Comparison of ENCODE assay signal across 8 cellular contexts in genomic region chr2:25276569-25277465, GRCh38.
DNase-seq lines count a peak whose midpoint lies in the region; ATAC-seq lines count a peak whose summit lies in the region.

No MANE protein-coding gene starts in this region.

- no peaks in the 10 kb centered on the region for H3K9me3 Mint-ChIP-seq in CD4-positive, CD25-positive, alpha-beta regulatory T cell
- H3K9me3 Mint-ChIP-seq in effector memory CD8-positive, alpha-beta T cell: no peaks in the 10 kb centered on the region

- H3K36me3 ChIP-seq in CD4-positive, CD25-positive, alpha-beta regulatory T cell (ENCODE audit: control insufficient read depth, insufficient read depth, low read length): peaks cover 9% of the 10 kb centered on the region

- peaks cover 4% of the 10 kb centered on the region for H3K27me3 Mint-ChIP-seq in CD4-positive, CD25-positive, alpha-beta regulatory T cell
- H3K27me3 Mint-ChIP-seq in effector memory CD8-positive, alpha-beta T cell: no peaks in the 10 kb centered on the region

- DNase-seq in CD4-positive, CD25-positive, alpha-beta regulatory T cell: peak; percentile 67 to 84 (median 75)
- DNase-seq in activated CD8-positive, alpha-beta memory T cell treated with anti-CD3 and anti-CD28 coated beads for 4 hours (ENCODE audit: low read depth in 2 of 2): peak; percentile 56 to 61
- peak; percentile 71 to 77 (median 74) for DNase-seq in effector memory CD8-positive, alpha-beta T cell
- peak; percentile 66 for DNase-seq in mucosa of gallbladder (ENCODE audit: low spot score)
- peak; percentile 49 to 57 for DNase-seq in stimulated activated CD8-positive, alpha-beta memory T cell treated with anti-CD3 and anti-CD28 coated beads, Interleukin-7, amount 100 ng/mL, for 1 hour (ENCODE audit: low read depth in 2 of 2)
- no peak for DNase-seq in DMS 273 treated with DMSO at 0.1 percent for 48 hours (lab: John Stamatoyannopoulos, UW)

- H3K27ac Mint-ChIP-seq in CD4-positive, CD25-positive, alpha-beta regulatory T cell: peak overlapping the region; percentile 96 to 98 (median 96)
- peak overlapping the region; percentile 93 to 96 for H3K27ac Mint-ChIP-seq in effector memory CD8-positive, alpha-beta T cell

- no peaks in the 10 kb centered on the region for H3K9me3 ChIP-seq in CD4-positive, CD25-positive, alpha-beta regulatory T cell (ENCODE audit: control insufficient read depth in 2 of 2, low read length in 2 of 2)

- H3K27me3 ChIP-seq in CD4-positive, CD25-positive, alpha-beta regulatory T cell (ENCODE audit: control insufficient read depth, insufficient read depth, low read length): no peaks in the 10 kb centered on the region

- ATAC-seq in CD4-positive, CD25-positive, alpha-beta regulatory T cell (ENCODE audit: low read depth in 2 of 2): peak; percentile 36 to 45
- ATAC-seq in HG02759 (IDR thresholded peaks at IDR 0.05; ENCODE audit: unreplicated experiment) (peak; percentile 48), GM21381 (IDR thresholded peaks at IDR 0.05; ENCODE audit: unreplicated experiment) (no peak)
- peak; percentile 63 for ATAC-seq in effector memory CD8-positive, alpha-beta T cell (replicated peaks)

- peaks cover 15 to 88% (median 45%) of the 10 kb centered on the region in 4 donors for H3K4me1 Mint-ChIP-seq in CD4-positive, CD25-positive, alpha-beta regulatory T cell
- peaks cover 28 to 35% of the 10 kb centered on the region in 2 donors for H3K4me1 Mint-ChIP-seq in effector memory CD8-positive, alpha-beta T cell (ENCODE audit: low read depth in 2 of 2)

- H3K36me3 Mint-ChIP-seq in CD4-positive, CD25-positive, alpha-beta regulatory T cell: peaks cover 31% of the 10 kb centered on the region
- H3K36me3 Mint-ChIP-seq in effector memory CD8-positive, alpha-beta T cell (ENCODE audit: insufficient read depth): peaks cover 26% of the 10 kb centered on the region

- H3K4me3 Mint-ChIP-seq in CD4-positive, CD25-positive, alpha-beta regulatory T cell: peak overlapping the region; percentile 79 to 86 (median 84)
- peak overlapping the region; percentile 74 to 76 for H3K4me3 Mint-ChIP-seq in effector memory CD8-positive, alpha-beta T cell

- peak overlapping the region; percentile 47 for H3K4me3 ChIP-seq in CD4-positive, CD25-positive, alpha-beta regulatory T cell (ENCODE audit: low read depth, low read length)

- peak overlapping the region; percentile 94 for H3K27ac ChIP-seq in CD4-positive, CD25-positive, alpha-beta regulatory T cell (ENCODE audit: insufficient read depth, low read length, poor library complexity, severe bottlenecking)

- H3K4me1 ChIP-seq in CD4-positive, CD25-positive, alpha-beta regulatory T cell (ENCODE audit: control insufficient read depth, insufficient read depth, low read length, poor library complexity, severe bottlenecking): peaks cover 72% of the 10 kb centered on the region
